In the genomic region with DNA sequence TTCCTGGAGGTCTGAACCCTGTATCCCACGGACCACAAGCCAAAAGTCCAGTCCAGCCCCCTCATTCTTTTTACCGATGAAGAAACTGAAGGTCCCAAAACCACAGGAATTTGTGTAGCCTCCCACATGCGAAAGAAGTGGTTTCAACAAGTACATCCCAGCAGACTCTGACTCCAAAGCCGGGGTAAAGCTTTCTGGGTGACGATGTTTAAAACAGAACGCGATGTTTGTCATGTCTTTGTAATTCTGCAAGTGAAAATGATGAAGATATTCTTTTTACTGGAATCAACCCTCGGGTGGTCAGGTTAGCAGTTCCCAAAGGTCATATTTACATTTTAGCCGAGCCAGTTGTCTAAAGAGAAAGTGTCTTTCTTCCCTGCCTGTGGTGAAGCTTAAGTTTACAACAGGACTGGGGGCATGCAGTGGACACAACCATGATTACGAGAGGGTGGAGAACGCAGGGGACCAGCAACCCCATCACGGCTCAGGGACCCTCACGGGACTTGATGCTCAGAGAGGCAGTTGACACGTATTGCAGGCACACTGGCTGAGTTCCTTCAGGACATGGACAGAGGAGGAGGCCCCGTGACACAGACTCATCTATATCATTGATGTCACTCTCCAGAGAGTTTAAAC, we compare ENCODE assay signal across 11 cellular contexts. TPM values are rescaled to one million over a fixed set of nuclear protein-coding genes. Genes with fewer than 3 reads are reported as not detected.
DNase-seq lines count a peak whose midpoint lies in the region; ATAC-seq and TF ChIP-seq lines count a peak whose summit lies in the region.
"Had no signal": no experiment of that assay in that cellular context is flagged by ENCODE, and none has a peak within 500 bp of the region (broad histone marks: within the 10 kb centered on the region; RNA-seq: fewer than 3 reads in every experiment).

No MANE protein-coding gene starts in this region.

- intact Hi-C loops in breast epithelium (cut with DNase I; ENCODE audit: low total_unique reads) = no loop called here
- intact Hi-C loops in MCF 10A (cut with micrococcal nuclease) = no loop called here
- intact Hi-C loops in mammary epithelial cell (cut with micrococcal nuclease) = no loop called here

- in situ Hi-C loops in mammary epithelial cell (cut with MboI; ENCODE audit: low sequenced_read_pairs in 2 of 2) = no loop called here

- H3K9me3 Mint-ChIP-seq in MCF 10A (ENCODE audit: unreplicated experiment) = no peaks in the 10 kb centered on the region
- H3K9me3 Mint-ChIP-seq: activated naive CD4-positive, alpha-beta T cell treated with anti-CD3 and anti-CD28 coated beads, Interleukin-2, amount 50 U/mL, for 24 hours had no signal

- ATAC-seq in stimulated activated naive CD8-positive, alpha-beta T cell treated with anti-CD3 and anti-CD28 coated beads, Interleukin-15, Interleukin-2, amounts not matched to agents 100 U/mL and 50 U/mL, for 24 hours = peak; percentile 70
- ATAC-seq in HG03378 (IDR thresholded peaks at IDR 0.05; ENCODE audit: unreplicated experiment) (no peak), HG03097 (IDR thresholded peaks at IDR 0.05; ENCODE audit: low FRiP score, unreplicated experiment) (no peak)

- POLR2A ChIA-PET in MCF 10A (lab: Yijun Ruan, JAX) = no interaction called here

- BruUV-seq in MCF 10A (replicated peaks; lab: Mats Ljungman, UMichigan) (no TSS peak), mammary epithelial cell (replicated peaks; lab: Mats Ljungman, UMichigan) (no TSS peak)

- H3K27ac Mint-ChIP-seq in MCF 10A (ENCODE audit: low read depth, unreplicated experiment) = no peak overlapping the region
- H3K27ac Mint-ChIP-seq: activated naive CD4-positive, alpha-beta T cell treated with anti-CD3 and anti-CD28 coated beads, Interleukin-2, amount 50 U/mL, for 24 hours; CD4-positive, CD25-positive, alpha-beta regulatory T cell had no signal

- H3K4me3 ChIP-seq in breast epithelium (peak overlapping the region in 2 of 3 donors; percentile 13 to 49), NB4 (ENCODE audit: low read depth, low read length) (peak overlapping the region; percentile 22), mammary epithelial cell (replicated peaks in 1 of 3; ENCODE audit: insufficient read depth in 1 of 3, low read depth in 2 of 3, low read length in 3 of 3) (no peak overlapping the region)
- H3K4me3 ChIP-seq: lung had no signal

- TF ChIP-seq CTCF in breast epithelium (IDR thresholded peaks at IDR 0.05) (no peak), MCF 10A (IDR thresholded peaks at IDR 0.05; ENCODE audit: unreplicated experiment) (no peak), NB4 (IDR thresholded peaks at IDR 0.05; ENCODE audit: low read depth, low read length) (no peak), mammary epithelial cell (conservative IDR thresholded peaks at IDR 0.05 in 1 of 2, IDR thresholded peaks at IDR 0.05 in 1 of 2; ENCODE audit: extremely low read depth in 1 of 2, insufficient read depth in 1 of 2, low read depth in 1 of 2, low read length in 2 of 2) (no peak)

- H3K79me2 ChIP-seq in mammary epithelial cell (ENCODE audit: insufficient read depth, low read length) = no peaks in the 10 kb centered on the region

- H3K9me3 ChIP-seq in breast epithelium (no peaks in the 10 kb centered on the region), mammary epithelial cell (replicated peaks; ENCODE audit: insufficient read depth, low read length) (no peaks in the 10 kb centered on the region)

- CTCF ChIA-PET in MCF 10A (lab: Yijun Ruan, JAX) = no interaction called here
- CTCF ChIA-PET in mammary epithelial cell (lab: Charles Lee; ENCODE audit: low non-redundant PET) = no interaction called here

- H3K9ac ChIP-seq in mammary epithelial cell (ENCODE audit: insufficient read depth, low read length) = no peak overlapping the region

- H4K20me1 ChIP-seq in mammary epithelial cell (ENCODE audit: insufficient read depth, low read length) = no peaks in the 10 kb centered on the region

- no peaks in the 10 kb centered on the region for H3K27me3 Mint-ChIP-seq in MCF 10A (ENCODE audit: insufficient read depth, unreplicated experiment)
- H3K27me3 Mint-ChIP-seq: activated naive CD4-positive, alpha-beta T cell treated with anti-CD3 and anti-CD28 coated beads, Interleukin-2, amount 50 U/mL, for 24 hours had no signal

- TF ChIP-seq POLR2A in breast epithelium (IDR thresholded peaks at IDR 0.05) = no peak
- no peak for TF ChIP-seq POLR2A in NB4 (IDR thresholded peaks at IDR 0.05; ENCODE audit: extremely low read depth, insufficient read length)

- DNase-seq in breast epithelium (ENCODE audit: low spot score in 2 of 2) (no peak), MCF 10A (ENCODE audit: unreplicated experiment) (no peak), NB4 (ENCODE audit: low read depth) (peak; percentile 82), mammary epithelial cell (peak; percentile 46), occipital lobe (lab: John Stamatoyannopoulos, UW) (no peak)
- peak; percentile 49 for DNase-seq in stimulated activated naive CD8-positive, alpha-beta T cell treated with anti-CD3 and anti-CD28 coated beads, Interleukin-15, Interleukin-2, amounts not matched to agents 100 U/mL and 50 U/mL, for 24 hours
- DNase-seq: CD4-positive, CD25-positive, alpha-beta regulatory T cell had no signal

- H3K27me3 ChIP-seq in breast epithelium = no peaks in the 10 kb centered on the region
- no peaks in the 10 kb centered on the region for H3K27me3 ChIP-seq in mammary epithelial cell (ENCODE audit: insufficient read depth, low read length)

- dilution Hi-C loops in mammary epithelial cell (cut with HindIII; ENCODE audit: low sequenced_read_pairs) = no loop called here

- H3K4me1 Mint-ChIP-seq in MCF 10A (ENCODE audit: insufficient read depth, unreplicated experiment) = peaks cover 4% of the 10 kb centered on the region
- H3K4me1 Mint-ChIP-seq: activated naive CD4-positive, alpha-beta T cell treated with anti-CD3 and anti-CD28 coated beads, Interleukin-2, amount 50 U/mL, for 24 hours; CD4-positive, CD25-positive, alpha-beta regulatory T cell had no signal

- H3K27ac ChIP-seq in breast epithelium (no peak overlapping the region), mammary epithelial cell (ENCODE audit: insufficient read depth, low read depth, low read length) (no peak overlapping the region)

- WGBS in mammary epithelial cell (ENCODE audit: low coverage, missing lambda C conversion rate) = 23% methylated on average over 10 of the region's 15 CpGs

- H3K4me2 ChIP-seq in mammary epithelial cell (ENCODE audit: insufficient read depth, low read depth, low read length) = peak overlapping the region; percentile 63

- no peaks in the 10 kb centered on the region for H3K36me3 Mint-ChIP-seq in MCF 10A (ENCODE audit: insufficient read depth, unreplicated experiment)
- H3K36me3 Mint-ChIP-seq: activated naive CD4-positive, alpha-beta T cell treated with anti-CD3 and anti-CD28 coated beads, Interleukin-2, amount 50 U/mL, for 24 hours; CD4-positive, CD25-positive, alpha-beta regulatory T cell had no signal

- peak overlapping the region; percentile 59 for H2AFZ ChIP-seq in mammary epithelial cell (ENCODE audit: low read depth, low read length)

- H3K4me3 Mint-ChIP-seq in MCF 10A (ENCODE audit: unreplicated experiment) = no peak overlapping the region
- H3K4me3 Mint-ChIP-seq: activated naive CD4-positive, alpha-beta T cell treated with anti-CD3 and anti-CD28 coated beads, Interleukin-2, amount 50 U/mL, for 24 hours; CD4-positive, CD25-positive, alpha-beta regulatory T cell had no signal

- H3K4me1 ChIP-seq in breast epithelium (no peaks in the 10 kb centered on the region), mammary epithelial cell (ENCODE audit: insufficient read depth, low read length) (peaks cover 7% of the 10 kb centered on the region)

- H3K36me3 ChIP-seq in breast epithelium (no peaks in the 10 kb centered on the region), mammary epithelial cell (ENCODE audit: insufficient read depth, low read length) (no peaks in the 10 kb centered on the region)

RNA-seq across cellular contexts. Expression of gene TMEM131, which starts 17.8 kb away (rescaled TPM):
- total RNA-seq in breast epithelium (10 to 100 TPM; 30.6 to 47.4 (median 41.3) TPM), MCF 10A (2022) (42.2 and 42.8 TPM in 2 replicates), mammary epithelial cell (10 to 100 TPM; 66.2 to 67.9 TPM), occipital lobe (42.9 TPM)
- polyA plus RNA-seq in mammary epithelial cell = 19.7 TPM
- 147 TPM for polyA minus RNA-seq in mammary epithelial cell

Comparison
In these comparisons a context has a peak if more than half of its experiments do, and no peak if none do; other contexts are left out.
1. DNase-seq: peak in NB4 (single experiment), mammary epithelial cell (single experiment) and stimulated activated naive CD8-positive, alpha-beta T cell treated with anti-CD3 and anti-CD28 coated beads, Interleukin-15, Interleukin-2, amounts not matched to agents 100 U/mL and 50 U/mL, for 24 hours (single experiment); none in breast epithelium (0 of 2), MCF 10A (single experiment) and occipital lobe (single experiment).
2. H3K4me3 ChIP-seq: peak in breast epithelium (2 of 3) and NB4 (single experiment); none in mammary epithelial cell (0 of 3).